ENCODE assay signal across 11 cellular contexts in the genomic region with DNA sequence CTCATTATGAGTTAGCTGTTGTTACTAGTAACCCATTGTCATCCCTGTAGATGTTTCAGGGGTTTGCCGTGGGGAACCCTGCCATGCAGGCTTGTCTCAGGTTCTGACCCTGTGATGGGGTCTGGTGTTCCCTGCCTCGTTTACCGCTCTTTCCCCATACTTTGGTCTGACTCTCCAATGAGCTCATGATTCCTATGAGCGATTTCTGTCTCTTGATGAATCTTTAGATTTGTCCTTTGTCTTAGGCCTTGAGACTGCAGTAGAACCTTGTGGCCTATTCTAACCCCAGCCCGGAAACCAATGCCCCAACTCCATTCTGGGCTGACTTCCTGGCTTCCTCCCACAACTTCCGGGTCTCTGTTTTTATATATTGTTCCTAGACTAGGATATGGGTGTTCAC. TPM values are rescaled to one million over a fixed set of nuclear protein-coding genes. Genes with fewer than 3 reads are reported as not detected.
DNase-seq lines count a peak whose midpoint lies in the region; ATAC-seq and TF ChIP-seq lines count a peak whose summit lies in the region.
"Had no signal": no experiment of that assay in that cellular context is flagged by ENCODE, and none has a peak within 500 bp of the region (broad histone marks: within the 10 kb centered on the region; RNA-seq: fewer than 3 reads in every experiment).

No MANE protein-coding gene starts in this region.

- no peak for ATAC-seq in gastroesophageal sphincter
- no peak for ATAC-seq in GM21526 (IDR thresholded peaks at IDR 0.05; ENCODE audit: low FRiP score, unreplicated experiment)
- ATAC-seq: left lobe of liver had no signal

- no peaks in the 10 kb centered on the region for H3K36me3 ChIP-seq in gastroesophageal sphincter
- H3K36me3 ChIP-seq: HAP-1 had no signal

- TF ChIP-seq CTCF in endothelial cell (IDR thresholded peaks at IDR 0.05; ENCODE audit: unreplicated experiment), result no peak
- TF ChIP-seq CTCF in gastroesophageal sphincter (IDR thresholded peaks at IDR 0.05), result no peak
- TF ChIP-seq CTCF in coronary artery (IDR thresholded peaks at IDR 0.05), result no peak

- 43 to 82% methylated on average over 2 to 6 of the region's 6 CpGs for WGBS in gastroesophageal sphincter (ENCODE audit: low coverage in 1 of 2), 2 donors

- no peak overlapping the region for H3K4me3 ChIP-seq in gastroesophageal sphincter
- no peak overlapping the region for H3K4me3 ChIP-seq in coronary artery
- H3K4me3 ChIP-seq: HAP-1 had no signal

- no peaks in the 10 kb centered on the region for H3K27me3 ChIP-seq in gastroesophageal sphincter

- TF ChIP-seq EP300 in gastroesophageal sphincter (IDR thresholded peaks at IDR 0.05), result no peak

- peaks cover 0 to 10% (median 0%) of the 10 kb centered on the region in 3 donors for H3K9me3 ChIP-seq in gastroesophageal sphincter

- H3K4me3 Mint-ChIP-seq in endothelial cell (ENCODE audit: unreplicated experiment), result no peak overlapping the region

- H3K27ac ChIP-seq in gastroesophageal sphincter (no peak overlapping the region), coronary artery (peak overlapping the region in 1 of 2 donors; percentile 51)
- H3K27ac ChIP-seq: KMS-11 had no signal

- DNase-seq in Kasumi-1 (lab: John Stamatoyannopoulos, UW) (peak; percentile 93 to 96), endothelial cell (ENCODE audit: low spot score) (no peak), COR-L47 (lab: John Stamatoyannopoulos, UW) (no peak), coronary artery (ENCODE audit: low spot score) (no peak)
- DNase-seq in activated CD4-positive, alpha-beta T cell treated with anti-CD3 and anti-CD28 coated beads, Interleukin-2, amount 50 U/mL, for 48 hours, result peak; percentile 56 to 62
- DNase-seq in stimulated activated CD8-positive, alpha-beta memory T cell treated with anti-CD3 and anti-CD28 coated beads, Interleukin-7, amount 100 ng/mL, for 1 hour (ENCODE audit: low read depth in 2 of 2), result peak; percentile 26 to 34

- H3K27ac Mint-ChIP-seq in endothelial cell (ENCODE audit: unreplicated experiment), result peak overlapping the region; percentile 36

- peaks cover 4% of the 10 kb centered on the region for H3K4me1 Mint-ChIP-seq in endothelial cell (ENCODE audit: unreplicated experiment)

- no peaks in the 10 kb centered on the region for H3K9me3 Mint-ChIP-seq in endothelial cell (ENCODE audit: unreplicated experiment)

- H3K4me1 ChIP-seq in gastroesophageal sphincter, result no peaks in the 10 kb centered on the region
- H3K4me1 ChIP-seq: HAP-1 had no signal

- H3K27me3 Mint-ChIP-seq in endothelial cell (ENCODE audit: unreplicated experiment), result peaks cover 3% of the 10 kb centered on the region

- TF ChIP-seq POLR2A in gastroesophageal sphincter (IDR thresholded peaks at IDR 0.05), result no peak

- peaks cover 4% of the 10 kb centered on the region for H3K36me3 Mint-ChIP-seq in endothelial cell (ENCODE audit: low read depth, unreplicated experiment)

RNA-seq across cellular contexts. Expression of a gene that starts 11.3 kb away (rescaled TPM):
- 86.4 TPM for total RNA-seq in endothelial cell (ENCODE audit: unreplicated experiment)
- 100 to 1,000 TPM; 210 to 360 (median 245) TPM for total RNA-seq in gastroesophageal sphincter

RNA-seq across cellular contexts. Expression of a gene that starts 24.7 kb away (rescaled TPM):
- 4.1 TPM for total RNA-seq in endothelial cell (ENCODE audit: unreplicated experiment)
- 10 to 100 TPM in 1 of 4 donors, 1 to 10 TPM in 2, under 1 TPM in 1; 0.78 to 17.2 (median 1.1) TPM for total RNA-seq in gastroesophageal sphincter

Comparison
In these comparisons a context has a peak if more than half of its experiments do, and no peak if none do; other contexts are left out.
1. DNase-seq: peak in Kasumi-1 (2 of 2), activated CD4-positive, alpha-beta T cell treated with anti-CD3 and anti-CD28 coated beads, Interleukin-2, amount 50 U/mL, for 48 hours (2 of 2) and stimulated activated CD8-positive, alpha-beta memory T cell treated with anti-CD3 and anti-CD28 coated beads, Interleukin-7, amount 100 ng/mL, for 1 hour (2 of 2); none in endothelial cell (single experiment), COR-L47 (single experiment) and coronary artery (single experiment).